ENCODE assay signal across 10 cellular contexts in the genomic region with DNA sequence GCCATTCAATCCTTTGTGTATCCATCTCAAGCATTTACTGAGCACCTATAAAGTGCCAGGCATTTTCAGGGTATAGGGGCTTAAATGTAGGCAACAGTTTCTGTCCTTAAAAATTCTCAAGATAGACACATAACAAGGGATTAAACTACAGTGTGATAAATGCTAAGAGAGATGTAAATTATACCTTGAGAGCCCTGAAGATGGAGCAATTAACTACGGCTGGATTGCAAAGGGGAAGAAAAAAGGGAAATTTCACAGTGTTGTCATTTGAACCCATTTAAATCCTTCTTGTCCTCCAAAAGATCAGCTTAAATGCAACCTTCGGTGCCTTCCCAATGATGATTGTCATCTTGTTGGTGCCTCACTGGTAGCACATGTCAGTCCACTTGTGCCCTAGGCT. TPM values are rescaled to one million over a fixed set of nuclear protein-coding genes. Genes with fewer than 3 reads are reported as not detected.
A peak's percentile ranks its signal among the peaks of the same experiment; 100 is the strongest.
DNase-seq lines count a peak whose midpoint lies in the region; ATAC-seq and TF ChIP-seq lines count a peak whose summit lies in the region.
"Had no signal": no experiment of that assay in that cellular context is flagged by ENCODE, and none has a peak within 500 bp of the region (broad histone marks: within the 10 kb centered on the region; RNA-seq: fewer than 3 reads in every experiment).

No MANE protein-coding gene starts in this region.

- no peaks in the 10 kb centered on the region for H3K9me3 ChIP-seq in SK-N-SH
- no peaks in the 10 kb centered on the region for H3K9me3 ChIP-seq in thymus (ENCODE audit: control insufficient read depth)
- no peaks in the 10 kb centered on the region for H3K9me3 ChIP-seq in A673 (ENCODE audit: low read depth, low read length, poor library complexity, severe bottlenecking)

- H3K27me3 Mint-ChIP-seq in activated naive CD4-positive, alpha-beta T cell treated with anti-CD3 and anti-CD28 coated beads for 36 hours (ENCODE audit: low read depth): no peaks in the 10 kb centered on the region

- peaks cover 17% of the 10 kb centered on the region for H3F3A ChIP-seq in SK-N-SH (replicated peaks; ENCODE audit: insufficient read depth)

- H3K27ac Mint-ChIP-seq in activated naive CD4-positive, alpha-beta T cell treated with anti-CD3 and anti-CD28 coated beads for 36 hours: no peak overlapping the region

- H3K36me3 Mint-ChIP-seq in activated naive CD4-positive, alpha-beta T cell treated with anti-CD3 and anti-CD28 coated beads for 36 hours (ENCODE audit: low read depth): no peaks in the 10 kb centered on the region

- H3K27ac ChIP-seq in SK-N-SH (ENCODE audit: low read depth in 2 of 2, low read length in 1 of 2): peak overlapping the region in 1 of 2 experiments; percentile 34; a peak in 1 of 4 replicates
- no peak overlapping the region for H3K27ac ChIP-seq in foreskin keratinocyte
- H3K27ac ChIP-seq in thymus (ENCODE audit: low read depth): peak overlapping the region; percentile 55
- no peak overlapping the region for H3K27ac ChIP-seq in A673 (ENCODE audit: low read depth, low read length, poor library complexity, severe bottlenecking)

- H3K4me1 ChIP-seq in SK-N-SH (ENCODE audit: control insufficient read depth in 1 of 2, insufficient read depth in 2 of 2, low read depth in 1 of 2, low read length in 1 of 2): peaks cover 4 to 24% of the 10 kb centered on the region in 2 experiments; a peak in 3 of 4 replicates
- H3K4me1 ChIP-seq in foreskin keratinocyte: peaks cover 15% of the 10 kb centered on the region
- H3K4me1 ChIP-seq in thymus (ENCODE audit: control insufficient read depth, insufficient read depth, low read length): peaks cover 14% of the 10 kb centered on the region
- H3K4me1 ChIP-seq in A673 (ENCODE audit: insufficient read depth, low read length, poor library complexity, severe bottlenecking): no peaks in the 10 kb centered on the region

- H3K27me3 ChIP-seq in SK-N-SH (ENCODE audit: insufficient read depth): no peaks in the 10 kb centered on the region
- H3K27me3 ChIP-seq in foreskin keratinocyte: no peaks in the 10 kb centered on the region
- no peaks in the 10 kb centered on the region for H3K27me3 ChIP-seq in thymus (ENCODE audit: control insufficient read depth, insufficient read depth)
- H3K27me3 ChIP-seq in A673 (replicated peaks; ENCODE audit: insufficient read depth, low read depth, low read length, poor library complexity): no peaks in the 10 kb centered on the region

- ATAC-seq in foreskin keratinocyte (no peak), GM19463 (IDR thresholded peaks at IDR 0.05; ENCODE audit: unreplicated experiment) (no peak)

- H3K4me3 Mint-ChIP-seq in activated naive CD4-positive, alpha-beta T cell treated with anti-CD3 and anti-CD28 coated beads for 36 hours: peak overlapping the region; percentile 75

- H3K79me2 ChIP-seq in SK-N-SH (ENCODE audit: insufficient read depth): no peaks in the 10 kb centered on the region

- peak overlapping the region; percentile 7; the same call in 1 of the 2 replicates for H3K9ac ChIP-seq in SK-N-SH

- TF ChIP-seq CTCF in SK-N-SH (IDR thresholded peaks at IDR 0.05) (peak; percentile 47), foreskin keratinocyte (conservative IDR thresholded peaks at IDR 0.05) (peak; percentile 34), A673 (conservative IDR thresholded peaks at IDR 0.05; ENCODE audit: low read depth, low read length) (no peak)

- peak; percentile 30 for TF ChIP-seq RAD21 in SK-N-SH (IDR thresholded peaks at IDR 0.05; ENCODE audit: low read length)

- DNase-seq in activated naive CD4-positive, alpha-beta T cell treated with anti-CD3 and anti-CD28 coated beads for 36 hours: no peak
- no peak for DNase-seq in activated naive CD4-positive, alpha-beta T cell treated with anti-CD3 and anti-CD28 coated beads, Interleukin-2, amount 50 U/mL, for 16 hours
- DNase-seq in SK-N-SH: no peak
- DNase-seq in foreskin keratinocyte: no peak
- DNase-seq in A673 (ENCODE audit: low spot score): no peak
- no peak for DNase-seq in LoVo (ENCODE audit: low spot score)

- H2AFZ ChIP-seq in SK-N-SH (ENCODE audit: low read depth): no peak overlapping the region

- intact Hi-C loops in activated naive CD4-positive, alpha-beta T cell treated with anti-CD3 and anti-CD28 coated beads for 36 hours (cut with micrococcal nuclease): loop anchor here (1.0 kb wide), 1 partner anchor 80 kb away; no protein-coding TSS in a partner anchor
- intact Hi-C loops in A673 (cut with micrococcal nuclease; ENCODE audit: unreplicated experiment): no loop called here

- POLR2A ChIA-PET in SK-N-SH (lab: Yijun Ruan, JAX) (no interaction called here), A673 (lab: Charles Lee; ENCODE audit: low non-redundant PET) (no interaction called here)

- CTCF ChIA-PET in activated naive CD4-positive, alpha-beta T cell treated with anti-CD3 and anti-CD28 coated beads for 36 hours (lab: Charles Lee): interaction anchor here (1.0 to 5.9 kb wide), 6 partner anchors 13 to 197 kb away, joined by 3 to 41 read pairs (median 4); a partner anchor contains a TSS
- CTCF ChIA-PET in SK-N-SH (lab: Yijun Ruan, JAX) (interaction anchor here (1.5 to 2.8 kb wide), 2 partner anchors 14 to 80 kb away, joined by 3 to 18 read pairs; no protein-coding TSS in a partner anchor), A673 (lab: Charles Lee) (no interaction called here)

- no peaks in the 10 kb centered on the region for H3K36me3 ChIP-seq in SK-N-SH (replicated peaks in 1 of 2; ENCODE audit: control insufficient read depth in 1 of 2, insufficient read depth in 2 of 2, low read length in 1 of 2)
- H3K36me3 ChIP-seq in thymus (ENCODE audit: control insufficient read depth, insufficient read depth): no peaks in the 10 kb centered on the region
- no peaks in the 10 kb centered on the region for H3K36me3 ChIP-seq in A673 (ENCODE audit: insufficient read depth, low read length, poor library complexity, severe bottlenecking)

- peaks cover 52% of the 10 kb centered on the region for H3K4me1 Mint-ChIP-seq in activated naive CD4-positive, alpha-beta T cell treated with anti-CD3 and anti-CD28 coated beads for 36 hours (ENCODE audit: low read depth)

- H3K4me2 ChIP-seq in SK-N-SH: peak overlapping the region; percentile 47

- H3K9me2 ChIP-seq in SK-N-SH: no peaks in the 10 kb centered on the region

- H3K4me3 ChIP-seq in SK-N-SH (ENCODE audit: low read depth in 2 of 2, low read length in 1 of 2): no peak overlapping the region; a peak in 1 of 4 replicates
- peak overlapping the region; percentile 44 for H3K4me3 ChIP-seq in thymus (ENCODE audit: low read length)
- no peak overlapping the region for H3K4me3 ChIP-seq in A673 (ENCODE audit: low read depth, low read length, poor library complexity, severe bottlenecking)

- BruUV-seq in A673 (replicated peaks; lab: Mats Ljungman, UMichigan): no TSS peak

- TF ChIP-seq EP300 in SK-N-SH (IDR thresholded peaks at IDR 0.05; ENCODE audit: borderline replicate concordance in 1 of 2, low read depth in 1 of 2, low read length in 1 of 2): no peak

- 55% methylated on average over 2 of the region's 2 CpGs for WGBS in SK-N-SH (ENCODE audit: low lambda C conversion rate)
- 79% methylated on average over 2 of the region's 2 CpGs for WGBS in thymus

- no peaks in the 10 kb centered on the region for H4K20me1 ChIP-seq in SK-N-SH (ENCODE audit: insufficient read depth)

- H3K9me3 Mint-ChIP-seq in activated naive CD4-positive, alpha-beta T cell treated with anti-CD3 and anti-CD28 coated beads for 36 hours: peaks cover under 1% of the 10 kb centered on the region

TF ChIP-seq in SK-N-SH, 30 proteins besides CTCF, POLR2A, EP300 and RAD21:
- TF ChIP-seq SMC3 (IDR thresholded peaks at IDR 0.05; ENCODE audit: low read depth, low read length): 0 out of 2 replicates have a peak, but pooled peaks have one; percentile 8
- TF ChIP-seq TAF1 (IDR thresholded peaks at IDR 0.05; ENCODE audit: borderline replicate concordance, low read depth, low read length): no peak

RNA-seq across cellular contexts. Expression of a gene that starts 11.5 kb away (rescaled TPM):
- total RNA-seq in activated naive CD4-positive, alpha-beta T cell treated with anti-CD3 and anti-CD28 coated beads for 36 hours: under 1 TPM; 0.33 to 0.42 TPM
- not detected in 2 replicates for polyA plus RNA-seq in SK-N-SH (2012; rRNA removed)
- polyA plus RNA-seq in SK-N-SH (2012; cell fraction: cytosol; rRNA removed): not detected in 2 replicates
- not detected in 2 replicates for polyA plus RNA-seq in SK-N-SH (2012; cell fraction: nucleus; rRNA removed)
- not detected in 2 replicates for total RNA-seq in foreskin keratinocyte
- polyA plus RNA-seq in foreskin keratinocyte: not detected in 2 replicates
- polyA plus RNA-seq in thymus: 0.07 TPM
- not detected in 2 replicates for total RNA-seq in A673 (2021)
- total RNA-seq: bronchial epithelial cell, HT1080 had no signal

RNA-seq across cellular contexts. Expression of a gene that starts 16.3 kb away (rescaled TPM):
- total RNA-seq in activated naive CD4-positive, alpha-beta T cell treated with anti-CD3 and anti-CD28 coated beads for 36 hours: under 1 TPM in 1 of 2 experiments, not detected in 1; 0.26 TPM
- not detected in 2 replicates for polyA plus RNA-seq in SK-N-SH (2012; rRNA removed)
- not detected in 2 replicates for polyA plus RNA-seq in SK-N-SH (2012; cell fraction: cytosol; rRNA removed)
- not detected in 2 replicates for polyA plus RNA-seq in SK-N-SH (2012; cell fraction: nucleus; rRNA removed)
- total RNA-seq in foreskin keratinocyte: not detected in 2 replicates
- not detected in 2 replicates for polyA plus RNA-seq in foreskin keratinocyte
- 1.1 TPM for polyA plus RNA-seq in thymus
- total RNA-seq in A673 (2021): not detected in 2 replicates
- total RNA-seq: bronchial epithelial cell, HT1080 had no signal
